In the genomic region with DNA sequence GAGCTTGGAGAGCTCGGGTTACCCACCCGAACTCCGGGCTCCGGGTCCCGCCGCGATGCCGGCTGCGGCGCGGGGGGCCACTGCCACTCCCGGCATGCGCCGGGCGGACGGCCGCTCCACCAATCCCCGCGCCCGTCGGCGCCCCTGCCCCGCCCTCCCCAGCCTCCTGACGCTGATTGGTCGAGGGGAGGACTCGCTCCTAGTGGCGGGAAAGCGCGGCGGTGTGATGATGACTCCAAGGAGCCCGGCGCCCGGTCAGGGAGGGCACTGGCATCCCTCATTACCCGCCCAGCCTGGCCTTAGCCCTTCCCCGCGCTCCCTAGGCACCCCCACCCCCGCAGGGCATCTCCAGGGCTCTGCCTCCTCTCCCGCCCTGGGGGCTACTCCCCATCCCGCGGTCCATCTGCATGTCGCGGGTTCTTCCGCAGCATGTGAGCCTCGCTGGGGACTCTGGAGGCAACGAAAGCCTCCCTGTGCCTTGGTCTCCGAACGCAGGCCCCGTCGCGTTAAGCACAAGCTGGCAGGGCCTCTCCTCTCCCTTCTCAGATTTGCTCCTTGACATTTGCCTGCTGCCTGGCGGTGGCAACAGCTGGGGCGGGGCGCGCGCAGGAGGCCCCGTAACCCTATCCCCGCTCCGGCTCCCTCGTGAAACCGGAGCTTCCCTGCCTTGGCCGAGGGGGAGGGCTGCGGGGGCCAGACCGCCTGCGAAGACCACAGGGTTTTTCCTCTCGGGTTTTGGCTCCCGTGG, we compare ENCODE assay signal across 1 cellular context.
TF ChIP-seq lines count a peak whose summit lies in the region.

No MANE protein-coding gene starts in this region.

TF ChIP-seq in HEK293, 187 proteins besides CTCF, POLR2A, EP300 and RAD21 (continued from another document):
- TF ChIP-seq, protein P1, sequence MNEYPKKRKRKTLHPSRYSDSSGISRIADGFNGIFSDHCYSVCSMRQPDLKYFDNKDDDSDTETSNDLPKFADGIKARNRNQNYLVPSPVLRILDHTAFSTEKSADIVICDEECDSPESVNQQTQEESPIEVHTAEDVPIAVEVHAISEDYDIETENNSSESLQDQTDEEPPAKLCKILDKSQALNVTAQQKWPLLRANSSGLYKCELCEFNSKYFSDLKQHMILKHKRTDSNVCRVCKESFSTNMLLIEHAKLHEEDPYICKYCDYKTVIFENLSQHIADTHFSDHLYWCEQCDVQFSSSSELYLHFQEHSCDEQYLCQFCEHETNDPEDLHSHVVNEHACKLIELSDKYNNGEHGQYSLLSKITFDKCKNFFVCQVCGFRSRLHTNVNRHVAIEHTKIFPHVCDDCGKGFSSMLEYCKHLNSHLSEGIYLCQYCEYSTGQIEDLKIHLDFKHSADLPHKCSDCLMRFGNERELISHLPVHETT (tag by site-specific recombination; IDR thresholded peaks at IDR 0.05), result peak; percentile 42; the same call in 1 of the 2 replicates
- TF ChIP-seq, protein P2, sequence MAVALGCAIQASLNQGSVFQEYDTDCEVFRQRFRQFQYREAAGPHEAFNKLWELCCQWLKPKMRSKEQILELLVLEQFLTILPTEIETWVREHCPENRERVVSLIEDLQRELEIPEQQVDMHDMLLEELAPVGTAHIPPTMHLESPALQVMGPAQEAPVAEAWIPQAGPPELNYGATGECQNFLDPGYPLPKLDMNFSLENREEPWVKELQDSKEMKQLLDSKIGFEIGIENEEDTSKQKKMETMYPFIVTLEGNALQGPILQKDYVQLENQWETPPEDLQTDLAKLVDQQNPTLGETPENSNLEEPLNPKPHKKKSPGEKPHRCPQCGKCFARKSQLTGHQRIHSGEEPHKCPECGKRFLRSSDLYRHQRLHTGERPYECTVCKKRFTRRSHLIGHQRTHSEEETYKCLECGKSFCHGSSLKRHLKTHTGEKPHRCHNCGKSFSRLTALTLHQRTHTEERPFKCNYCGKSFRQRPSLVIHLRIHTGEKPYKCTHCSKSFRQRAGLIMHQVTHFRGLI (tag by site-specific recombination; IDR thresholded peaks at IDR 0.05), result peak; percentile 29; the same call in 1 of the 2 replicates
- peak; percentile 47 for TF ChIP-seq ZFP69B (tag by site-specific recombination; IDR thresholded peaks at IDR 0.05)
